ENCODE assay signal across 8 cellular contexts in the genomic region with DNA sequence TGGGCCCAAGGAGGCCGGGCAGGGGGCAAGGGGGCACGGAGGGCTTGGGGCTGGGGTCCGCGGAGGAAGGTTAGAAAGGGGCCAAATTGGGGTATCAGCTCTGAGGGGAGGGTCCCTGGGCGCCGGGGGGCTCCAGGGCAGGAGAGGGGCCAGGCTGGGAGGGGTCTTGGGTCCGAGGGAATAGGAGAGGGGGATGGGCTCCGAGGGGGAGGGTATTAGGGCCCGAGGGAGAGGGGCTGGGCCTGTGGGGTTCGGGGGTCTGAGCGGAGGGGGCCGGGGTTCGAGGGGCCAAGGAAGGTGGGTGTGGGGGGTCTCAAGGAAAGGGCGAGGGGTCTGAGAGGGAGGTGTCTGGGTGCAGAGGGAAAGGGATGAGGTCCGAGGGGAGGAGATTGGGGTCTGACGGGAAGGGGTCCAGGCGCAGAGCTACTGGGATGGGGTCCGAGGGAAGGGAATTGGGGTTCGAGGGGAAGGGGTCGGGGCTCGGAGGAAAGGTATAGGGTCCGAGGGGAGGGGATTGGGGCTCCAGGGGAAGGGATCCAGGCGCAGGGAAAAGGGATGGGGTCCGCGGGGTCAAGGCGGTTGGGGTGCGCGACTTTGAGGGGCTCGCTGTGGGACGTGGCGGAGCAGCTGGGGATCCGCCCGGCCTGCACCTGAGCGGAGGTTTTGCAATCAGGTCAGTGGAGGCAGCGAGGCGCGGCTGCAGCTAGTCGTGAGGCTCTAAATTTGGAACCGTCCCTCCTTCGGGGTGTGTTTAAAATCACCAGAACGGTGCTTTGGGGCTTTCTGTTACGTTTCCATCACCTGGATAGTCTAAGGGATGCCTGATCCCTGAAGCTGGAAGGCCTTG.
DNase-seq lines count a peak whose midpoint lies in the region; ATAC-seq and TF ChIP-seq lines count a peak whose summit lies in the region.

No MANE protein-coding gene starts in this region.

- ATAC-seq in GM18511 (IDR thresholded peaks at IDR 0.05; ENCODE audit: unreplicated experiment) (no peak), GM18502 (IDR thresholded peaks at IDR 0.05; ENCODE audit: poor library complexity, unreplicated experiment) (no peak)

- H3K4me3 Mint-ChIP-seq in dendritic cell treated with granulocyte-macrophage colony-stimulating factor and Interleukin-4, amounts not matched to agents 40 ng/mL and 50 ng/mL, for 4 days, result peak overlapping the region; percentile 61

- peaks cover 90% of the 10 kb centered on the region for H3K27me3 Mint-ChIP-seq in dendritic cell treated with granulocyte-macrophage colony-stimulating factor and Interleukin-4, amounts not matched to agents 40 ng/mL and 50 ng/mL, for 4 days

- H3K9me3 ChIP-seq in muscle layer of duodenum (ENCODE audit: control insufficient read depth in 1 of 2, low read length in 2 of 2), result no peaks in the 10 kb centered on the region

- no peaks in the 10 kb centered on the region for H3K36me3 ChIP-seq in muscle layer of duodenum (ENCODE audit: control insufficient read depth in 1 of 2, insufficient read depth in 2 of 2, low read length in 2 of 2)

- TF ChIP-seq CTCF in C4-2B (conservative IDR thresholded peaks at IDR 0.05) (no peak), LNCaP clone FGC (IDR thresholded peaks at IDR 0.05; ENCODE audit: control insufficient read depth, extremely low read depth, insufficient read depth) (no peak)

- intact Hi-C loops in dendritic cell treated with granulocyte-macrophage colony-stimulating factor and Interleukin-4, amounts not matched to agents 40 ng/mL and 50 ng/mL, for 4 days (cut with micrococcal nuclease), result loop anchor here (5.0 kb wide), 1 partner anchor 127 kb away; the partner anchor contains the start of gene PPFIA1

- no peaks in the 10 kb centered on the region for H3K27me3 ChIP-seq in muscle layer of duodenum (ENCODE audit: low read depth, low read length)

- H3K4me1 Mint-ChIP-seq in dendritic cell treated with granulocyte-macrophage colony-stimulating factor and Interleukin-4, amounts not matched to agents 40 ng/mL and 50 ng/mL, for 4 days (ENCODE audit: low read depth), result peaks cover 29% of the 10 kb centered on the region

- peak overlapping the region; percentile 34 for H3K27ac Mint-ChIP-seq in dendritic cell treated with granulocyte-macrophage colony-stimulating factor and Interleukin-4, amounts not matched to agents 40 ng/mL and 50 ng/mL, for 4 days

- H3K4me3 ChIP-seq in LNCaP clone FGC (ENCODE audit: low read depth, low read length) (peak overlapping the region; percentile 91), muscle layer of duodenum (ENCODE audit: low read depth in 1 of 2, low read length in 2 of 2) (peak overlapping the region; percentile 76)

- no peaks in the 10 kb centered on the region for H3K9me3 Mint-ChIP-seq in dendritic cell treated with granulocyte-macrophage colony-stimulating factor and Interleukin-4, amounts not matched to agents 40 ng/mL and 50 ng/mL, for 4 days

- no peak for DNase-seq in LNCaP clone FGC (ENCODE audit: low read depth)
- no peak for DNase-seq in NCI-H82 treated with DMSO at 0.1 percent for 48 hours (lab: John Stamatoyannopoulos, UW; ENCODE audit: unreplicated experiment)
- DNase-seq in MV-4-11 (lab: John Stamatoyannopoulos, UW), result no peak

- H3K36me3 Mint-ChIP-seq in dendritic cell treated with granulocyte-macrophage colony-stimulating factor and Interleukin-4, amounts not matched to agents 40 ng/mL and 50 ng/mL, for 4 days (ENCODE audit: low read depth), result no peaks in the 10 kb centered on the region

- peaks cover 3 to 24% of the 10 kb centered on the region in 2 donors for H3K4me1 ChIP-seq in muscle layer of duodenum (ENCODE audit: control insufficient read depth in 1 of 2, insufficient read depth in 2 of 2, low read length in 2 of 2)

- H3K27ac ChIP-seq in C4-2B, result peak overlapping the region; percentile 88
- H3K27ac ChIP-seq in muscle layer of duodenum (ENCODE audit: low read length), result peak overlapping the region; percentile 92
